8 cellular contexts compared by ENCODE assay signal in genomic region chr20:53591941-53592441, GRCh38. TPM values are rescaled to one million over a fixed set of nuclear protein-coding genes. Genes with fewer than 3 reads are reported as not detected.
A peak's percentile ranks its signal among the peaks of the same experiment; 100 is the strongest.
DNase-seq lines count a peak whose midpoint lies in the region; ATAC-seq, FAIRE-seq and TF ChIP-seq lines count a peak whose summit lies in the region.
"Not testable (repeated sequence)": the region's sequence is repeated elsewhere in the genome, so short reads cannot be mapped to it uniquely, and the experiment has no call there.

No MANE protein-coding gene starts in this region.

- not testable (repeated sequence) for TF ChIP-seq POLR2A in endothelial cell of umbilical vein (IDR thresholded peaks at IDR 0.05; ENCODE audit: low read depth, low read length)

- intact Hi-C loops in endothelial cell of umbilical vein (cut with micrococcal nuclease): loop anchor here (5.0 kb wide), 3 partner anchors 65 to 280 kb away; no protein-coding TSS in a partner anchor
- intact Hi-C loops in kidney (cut with DNase I): not testable (repeated sequence)

- DNase-seq in CD4-positive, CD25-positive, alpha-beta regulatory T cell: peak in 1 of 3 donors; percentile 32
- DNase-seq in T-cell (peak in 1 of 34 experiments; percentile 48), endothelial cell of umbilical vein (ENCODE audit: low read depth, low spot score) (peak; percentile 45)
- not testable (repeated sequence) for DNase-seq in activated naive CD8-positive, alpha-beta T cell treated with anti-CD3 and anti-CD28 coated beads, Interleukin-2, amount 10 ng/mL, durations not matched to agents 7 days and 5 days; kidney

- H3K4me1 Mint-ChIP-seq in CD4-positive, CD25-positive, alpha-beta regulatory T cell: peaks cover 21 to 47% (median 41%) of the 10 kb centered on the region in 4 donors
- H3K4me1 Mint-ChIP-seq in T-cell: peaks cover 43 to 62% (median 48%) of the 10 kb centered on the region in 3 donors
- H3K4me1 Mint-ChIP-seq in activated naive CD8-positive, alpha-beta T cell treated with anti-CD3 and anti-CD28 coated beads, Interleukin-2, amount 10 ng/mL, durations not matched to agents 7 days and 5 days: peaks cover 30% of the 10 kb centered on the region

- TF ChIP-seq EP300 in neural cell (conservative IDR thresholded peaks at IDR 0.05; ENCODE audit: poor library complexity, severe bottlenecking): not testable (repeated sequence)

- not testable (repeated sequence) for TF ChIP-seq CTCF in endothelial cell of umbilical vein (IDR thresholded peaks at IDR 0.05; ENCODE audit: extremely low read depth in 1 of 2, insufficient read depth in 1 of 2, low read depth in 1 of 2, low read length in 2 of 2); kidney (IDR thresholded peaks at IDR 0.05; ENCODE audit: borderline replicate concordance, extremely low read depth, insufficient read depth); neural cell (IDR thresholded peaks at IDR 0.05; ENCODE audit: poor library complexity, severe bottlenecking)

- POLR2A ChIA-PET in T-cell (lab: Charles Lee): interaction anchor here (0.6 to 1.2 kb wide), 5 partner anchors 18 to 280 kb away, joined by 3 read pairs; no protein-coding TSS in a partner anchor
- POLR2A ChIA-PET in activated naive CD8-positive, alpha-beta T cell treated with anti-CD3 and anti-CD28 coated beads, Interleukin-2, amount 10 ng/mL, durations not matched to agents 7 days and 5 days (lab: Charles Lee): interaction anchor here (1.0 to 9.7 kb wide), 8 partner anchors 11 to 302 kb away, joined by 3 to 109 read pairs (median 3); no protein-coding TSS in a partner anchor
- POLR2A ChIA-PET in endothelial cell of umbilical vein (lab: Charles Lee): not testable (repeated sequence)

- peak overlapping the region; percentile 94 to 98 (median 96) for H3K4me3 Mint-ChIP-seq in CD4-positive, CD25-positive, alpha-beta regulatory T cell
- peak overlapping the region; percentile 90 to 97 (median 95) for H3K4me3 Mint-ChIP-seq in T-cell
- H3K4me3 Mint-ChIP-seq in activated naive CD8-positive, alpha-beta T cell treated with anti-CD3 and anti-CD28 coated beads, Interleukin-2, amount 10 ng/mL, durations not matched to agents 7 days and 5 days: peak overlapping the region; percentile 97

- peaks cover 30% of the 10 kb centered on the region for H3K4me1 ChIP-seq in CD4-positive, CD25-positive, alpha-beta regulatory T cell (ENCODE audit: control insufficient read depth, insufficient read depth, low read length, poor library complexity, severe bottlenecking)
- H3K4me1 ChIP-seq in HUES64 (ENCODE audit: insufficient read depth, low read length) (peaks cover 59% of the 10 kb centered on the region), endothelial cell of umbilical vein (ENCODE audit: control insufficient read depth, extremely low read depth, insufficient read depth, low read length) (peaks cover 43% of the 10 kb centered on the region), subcutaneous abdominal adipose tissue (ENCODE audit: control insufficient read depth in 5 of 5, insufficient read depth in 5 of 5, low read length in 5 of 5) (peaks cover 0 to 43% (median 22%) of the 10 kb centered on the region in 5 donors)
- H3K4me1 ChIP-seq in kidney (ENCODE audit: control insufficient read depth in 1 of 2, insufficient read depth in 1 of 2, low read depth in 1 of 2, low read length in 2 of 2): not testable (repeated sequence)

- H4K20me1 ChIP-seq in endothelial cell of umbilical vein (replicated peaks; ENCODE audit: control insufficient read depth, extremely low read depth, insufficient read depth, low read length); neural cell (ENCODE audit: insufficient read depth): not testable (repeated sequence)

- H3K36me3 ChIP-seq in CD4-positive, CD25-positive, alpha-beta regulatory T cell (ENCODE audit: control insufficient read depth, insufficient read depth, low read length); HUES64 (ENCODE audit: insufficient read depth, low read length); endothelial cell of umbilical vein (ENCODE audit: control insufficient read depth in 2 of 2, extremely low read depth in 1 of 2, insufficient read depth in 2 of 2, low read length in 2 of 2); kidney (ENCODE audit: control insufficient read depth in 1 of 2, insufficient read depth in 2 of 2, low read length in 2 of 2); neural cell (ENCODE audit: insufficient read depth, low read length); subcutaneous abdominal adipose tissue (ENCODE audit: control insufficient read depth in 5 of 5, insufficient read depth in 5 of 5, low read length in 5 of 5): not testable (repeated sequence)

- H3K9me2 ChIP-seq in neural cell (ENCODE audit: insufficient read depth, low read length): not testable (repeated sequence)

- peaks cover 55% of the 10 kb centered on the region for H3K79me2 ChIP-seq in endothelial cell of umbilical vein (ENCODE audit: control insufficient read depth, insufficient read depth, low read length)
- not testable (repeated sequence) for H3K79me2 ChIP-seq in neural cell (replicated peaks; ENCODE audit: insufficient read depth, low read length)

- not testable (repeated sequence) for H3K9me3 Mint-ChIP-seq in CD4-positive, CD25-positive, alpha-beta regulatory T cell; T-cell; activated naive CD8-positive, alpha-beta T cell treated with anti-CD3 and anti-CD28 coated beads, Interleukin-2, amount 10 ng/mL, durations not matched to agents 7 days and 5 days

- peak overlapping the region; percentile 88 for H3K4me3 ChIP-seq in CD4-positive, CD25-positive, alpha-beta regulatory T cell (ENCODE audit: low read depth, low read length)
- H3K4me3 ChIP-seq in HUES64 (ENCODE audit: low read length) (peak overlapping the region; percentile 84), endothelial cell of umbilical vein (replicated peaks in 1 of 3; ENCODE audit: insufficient read depth in 1 of 3, low read depth in 1 of 3, low read length in 3 of 3) (peak overlapping the region; percentile 46 to 93 (median 70)), kidney (ENCODE audit: low read length in 2 of 2) (peak overlapping the region; percentile 64 to 75), neural cell (ENCODE audit: low read length) (peak overlapping the region; percentile 76), subcutaneous abdominal adipose tissue (ENCODE audit: low read depth in 1 of 5, low read length in 5 of 5) (peak overlapping the region; percentile 63 to 75 (median 69))

- not testable (repeated sequence) for ATAC-seq in CD4-positive, CD25-positive, alpha-beta regulatory T cell (ENCODE audit: low read depth in 2 of 2); T-cell (replicated peaks in 1 of 4); activated naive CD8-positive, alpha-beta T cell treated with anti-CD3 and anti-CD28 coated beads, Interleukin-2, amount 10 ng/mL, durations not matched to agents 7 days and 5 days (ENCODE audit: low read depth)

- H3K36me3 Mint-ChIP-seq in CD4-positive, CD25-positive, alpha-beta regulatory T cell; T-cell: not testable (repeated sequence)
- peaks cover 29% of the 10 kb centered on the region for H3K36me3 Mint-ChIP-seq in activated naive CD8-positive, alpha-beta T cell treated with anti-CD3 and anti-CD28 coated beads, Interleukin-2, amount 10 ng/mL, durations not matched to agents 7 days and 5 days

- H3K4me2 ChIP-seq in endothelial cell of umbilical vein (ENCODE audit: insufficient read depth, low read length): peak overlapping the region; percentile 95
- not testable (repeated sequence) for H3K4me2 ChIP-seq in neural cell (ENCODE audit: low read length)

- not testable (repeated sequence) for H3F3A ChIP-seq in neural cell (ENCODE audit: insufficient read depth, low read length, poor library complexity, severe bottlenecking)

- CTCF ChIA-PET in T-cell (lab: Charles Lee) (interaction anchor here in 1 of 2 donors (0.7 to 1.1 kb wide), 3 partner anchors 9 to 21 kb away, joined by 3 to 6 read pairs (median 5); no protein-coding TSS in a partner anchor), endothelial cell of umbilical vein (lab: Charles Lee) (interaction anchor here (1.1 to 1.2 kb wide), 2 partner anchors 324 to 329 kb away, joined by 3 read pairs; no protein-coding TSS in a partner anchor)

- BruUV-seq in endothelial cell of umbilical vein (replicated peaks; lab: Mats Ljungman, UMichigan): TSS peak; percentile 20

- peak overlapping the region; percentile 90 for H3K27ac ChIP-seq in CD4-positive, CD25-positive, alpha-beta regulatory T cell (ENCODE audit: insufficient read depth, low read length, poor library complexity, severe bottlenecking)
- H3K27ac ChIP-seq in HUES64 (ENCODE audit: low read depth, low read length): peak overlapping the region; percentile 95
- peak overlapping the region; percentile 92 for H3K27ac ChIP-seq in endothelial cell of umbilical vein (ENCODE audit: insufficient read depth, low read depth, low read length)
- H3K27ac ChIP-seq in kidney (ENCODE audit: low read depth in 2 of 2, low read length in 2 of 2): peak overlapping the region; percentile 97 to 99
- not testable (repeated sequence) for H3K27ac ChIP-seq in neural cell (ENCODE audit: low read length)
- H3K27ac ChIP-seq in subcutaneous abdominal adipose tissue (ENCODE audit: low read depth, low read length): peak overlapping the region; percentile 94

- not testable (repeated sequence) for FAIRE-seq in endothelial cell of umbilical vein (lab: Jason Lieb, UNC); kidney (lab: Jason Lieb, UNC)

- TF ChIP-seq RAD21 in neural cell (conservative IDR thresholded peaks at IDR 0.05): not testable (repeated sequence)

- not testable (repeated sequence) for H2AFZ ChIP-seq in endothelial cell of umbilical vein (ENCODE audit: low read depth, low read length); neural cell (ENCODE audit: low read depth, low read length)

- H3K27me3 Mint-ChIP-seq in CD4-positive, CD25-positive, alpha-beta regulatory T cell; T-cell; activated naive CD8-positive, alpha-beta T cell treated with anti-CD3 and anti-CD28 coated beads, Interleukin-2, amount 10 ng/mL, durations not matched to agents 7 days and 5 days: not testable (repeated sequence)

- peak overlapping the region; percentile 86 to 99 (median 96) for H3K27ac Mint-ChIP-seq in CD4-positive, CD25-positive, alpha-beta regulatory T cell
- H3K27ac Mint-ChIP-seq in T-cell: peak overlapping the region; percentile 95 to 96
- H3K27ac Mint-ChIP-seq in activated naive CD8-positive, alpha-beta T cell treated with anti-CD3 and anti-CD28 coated beads, Interleukin-2, amount 10 ng/mL, durations not matched to agents 7 days and 5 days: peak overlapping the region; percentile 89

- H3K9ac ChIP-seq in HUES64 (ENCODE audit: low read depth, low read length) (peak overlapping the region; percentile 93), endothelial cell of umbilical vein (replicated peaks; ENCODE audit: extremely low read depth, insufficient read depth, low read length) (peak overlapping the region; percentile 88), kidney (ENCODE audit: low read length in 2 of 2) (peak overlapping the region; percentile 65 to 78), subcutaneous abdominal adipose tissue (ENCODE audit: low read length in 5 of 5) (peak overlapping the region; percentile 43 to 93 (median 79))
- not testable (repeated sequence) for H3K9ac ChIP-seq in neural cell (ENCODE audit: low read length)

- not testable (repeated sequence) for H3K9me3 ChIP-seq in CD4-positive, CD25-positive, alpha-beta regulatory T cell (ENCODE audit: control insufficient read depth in 2 of 2, low read length in 2 of 2); HUES64 (ENCODE audit: insufficient read depth, low read depth, low read length); endothelial cell of umbilical vein (replicated peaks; ENCODE audit: control insufficient read depth, insufficient read depth, low read length); kidney (ENCODE audit: control insufficient read depth in 1 of 2, low read length in 2 of 2); neural cell (ENCODE audit: low read length); subcutaneous abdominal adipose tissue (ENCODE audit: control insufficient read depth in 5 of 5, low read length in 5 of 5)

- H3K9me1 ChIP-seq in endothelial cell of umbilical vein (replicated peaks; ENCODE audit: control insufficient read depth, extremely low read depth, insufficient read depth, low read length): not testable (repeated sequence)

- dilution Hi-C loops in endothelial cell of umbilical vein (cut with MboI; ENCODE audit: extremely low pct_ligation_motif_present, low sequenced_read_pairs): loop anchor here (25.0 kb wide), 1 partner anchor 345 kb away; no protein-coding TSS in a partner anchor

- H3K27me3 ChIP-seq in CD4-positive, CD25-positive, alpha-beta regulatory T cell (ENCODE audit: control insufficient read depth, insufficient read depth, low read length); HUES64 (ENCODE audit: insufficient read depth, low read length); endothelial cell of umbilical vein (ENCODE audit: control insufficient read depth in 2 of 2, insufficient read depth in 2 of 2, low read length in 2 of 2); neural cell (ENCODE audit: insufficient read depth, low read depth, low read length); subcutaneous abdominal adipose tissue (ENCODE audit: control insufficient read depth in 5 of 5, insufficient read depth in 4 of 5, low read length in 5 of 5): not testable (repeated sequence)

- WGBS in HUES64: 2% methylated on average over 9 of the region's 9 CpGs

RNA-seq across cellular contexts. Expression of gene ZNF217, which starts 1.6 kb away (rescaled TPM):
- 70.9 TPM for total RNA-seq in CD4-positive, CD25-positive, alpha-beta regulatory T cell
- polyA plus RNA-seq in CD4-positive, CD25-positive, alpha-beta regulatory T cell: 10 to 100 TPM; 15.6 to 28.6 (median 17.5) TPM
- polyA plus RNA-seq in HUES64 (2013, experiment 1 of 2): 33.1 TPM
- polyA plus RNA-seq in HUES64 (2013, experiment 2 of 2): 40.0 TPM
- total RNA-seq in T-cell: 10 to 100 TPM; 57.6 to 92.4 (median 87.5) TPM
- total RNA-seq in activated naive CD8-positive, alpha-beta T cell treated with anti-CD3 and anti-CD28 coated beads, Interleukin-2, amount 10 ng/mL, durations not matched to agents 7 days and 5 days: 100 to 1,000 TPM; 133 to 144 TPM
- 31.7 and 32.1 TPM in 2 replicates for total RNA-seq in endothelial cell of umbilical vein
- polyA plus RNA-seq in endothelial cell of umbilical vein: 3.7 and 5.8 TPM in 2 replicates
- polyA plus RNA-seq in endothelial cell of umbilical vein (2011; cell fraction: cytosol; rRNA removed): 5.3 and 5.5 TPM in 2 replicates
- polyA plus RNA-seq in endothelial cell of umbilical vein (2011; cell fraction: nucleus; rRNA removed): 11.8 and 13.8 TPM in 2 replicates
- 15.4 and 17.4 TPM in 2 replicates for polyA plus RNA-seq in endothelial cell of umbilical vein (2012)
- 24.0 and 24.4 TPM in 2 replicates for polyA minus RNA-seq in endothelial cell of umbilical vein
- polyA minus RNA-seq in endothelial cell of umbilical vein (2011; cell fraction: cytosol; rRNA and poly(A)+ RNA removed): 8.3 TPM
- polyA minus RNA-seq in endothelial cell of umbilical vein (2011; cell fraction: nucleus; rRNA and poly(A)+ RNA removed): 15.6 and 23.5 TPM in 2 replicates
- 60.9 TPM for total RNA-seq in kidney
- 5.0 TPM for polyA plus RNA-seq in kidney (ENCODE audit: insufficient read depth, low read depth, low replicate concordance)
- polyA plus RNA-seq in neural cell: 1.9 and 3.0 TPM in 2 replicates
- 8.3 and 10.0 TPM in 2 replicates for polyA minus RNA-seq in neural cell
